9 cellular contexts compared by ENCODE assay signal in the genomic region with DNA sequence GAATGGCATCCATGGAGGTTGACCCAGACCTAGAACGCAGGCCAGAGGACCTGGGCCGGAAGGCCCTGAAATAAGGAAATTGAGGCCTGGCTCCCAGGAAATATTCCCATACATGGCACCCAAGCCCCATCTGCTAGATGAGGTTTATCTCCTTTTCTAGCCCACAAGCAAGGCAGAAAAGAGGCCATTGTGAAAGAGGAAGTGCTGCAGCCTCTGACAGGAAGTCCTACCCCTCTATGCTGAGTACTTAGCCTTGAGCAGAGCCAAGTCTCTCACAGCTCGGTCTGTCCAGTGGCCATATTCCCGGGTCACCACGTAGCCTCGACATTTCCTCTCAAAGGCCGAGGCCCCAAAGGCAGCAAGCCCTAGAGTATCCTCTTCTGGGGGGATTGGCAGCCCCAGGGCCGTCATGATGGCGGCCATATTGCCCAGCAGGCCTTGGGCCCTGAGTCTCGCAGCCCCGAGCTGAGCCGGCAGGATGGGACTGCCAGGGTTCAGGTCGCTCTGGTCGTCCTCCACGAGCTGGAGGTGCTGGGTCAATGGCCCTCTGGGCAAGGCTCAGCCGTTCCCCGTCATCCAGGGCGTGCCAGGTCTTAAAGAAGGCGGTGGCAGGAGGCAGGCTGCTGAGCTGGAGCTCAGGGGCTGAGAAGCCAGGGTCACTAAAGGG. TPM values are rescaled to one million over a fixed set of nuclear protein-coding genes. Genes with fewer than 3 reads are reported as not detected.
DNase-seq lines count a peak whose midpoint lies in the region; ATAC-seq and TF ChIP-seq lines count a peak whose summit lies in the region.
"Had no signal": no experiment of that assay in that cellular context is flagged by ENCODE, and none has a peak within 500 bp of the region (broad histone marks: within the 10 kb centered on the region; RNA-seq: fewer than 3 reads in every experiment).

No MANE protein-coding gene starts in this region.

- H3K4me3 ChIP-seq in heart right ventricle (peak overlapping the region in 2 of 10 donors; percentile 1 to 2), mesenchymal stem cell (ENCODE audit: insufficient read depth in 1 of 2, low read depth in 1 of 2, low read length in 2 of 2) (no peak overlapping the region), SJCRH30 (no peak overlapping the region), endodermal cell (ENCODE audit: low read length) (no peak overlapping the region)

- H2AFZ ChIP-seq in mesenchymal stem cell (ENCODE audit: low read depth, low read length): no peak overlapping the region

- peaks cover 5% of the 10 kb centered on the region for H3K79me1 ChIP-seq in mesenchymal stem cell (replicated peaks; ENCODE audit: low read length, poor library complexity, severe bottlenecking)

- H3K4me1 ChIP-seq in heart right ventricle (peaks cover 0 to 43% (median 31%) of the 10 kb centered on the region in 9 donors), mesenchymal stem cell (ENCODE audit: control insufficient read depth, insufficient read depth, low read depth, low read length) (peaks cover 3% of the 10 kb centered on the region), SJCRH30 (peaks cover 2% of the 10 kb centered on the region; the same call in 1 of the 2 replicates), endodermal cell (ENCODE audit: control insufficient read depth, insufficient read depth, low read length) (no peaks in the 10 kb centered on the region)
- H3K4me1 ChIP-seq: BE2C had no signal

- H3K27me3 ChIP-seq in heart right ventricle (no peaks in the 10 kb centered on the region), mesenchymal stem cell (ENCODE audit: control insufficient read depth in 1 of 2, insufficient read depth in 1 of 2, low read length in 2 of 2) (no peaks in the 10 kb centered on the region), SJCRH30 (no peaks in the 10 kb centered on the region), endodermal cell (ENCODE audit: control insufficient read depth, insufficient read depth, low read length, poor library complexity, severe bottlenecking) (no peaks in the 10 kb centered on the region)
- H3K27me3 ChIP-seq: BE2C had no signal

- H2BK15ac ChIP-seq in mesenchymal stem cell (ENCODE audit: low read depth, poor library complexity, severe bottlenecking): no peak overlapping the region

- ATAC-seq in heart right ventricle: no peak
- ATAC-seq in left ventricle myocardium superior: no peak

- peak overlapping the region; percentile 32 to 40 for H3K4ac ChIP-seq in mesenchymal stem cell (ENCODE audit: low read depth in 1 of 2, low read length in 2 of 2)

- H2AK5ac ChIP-seq in mesenchymal stem cell (ENCODE audit: low read length, severe bottlenecking): no peak overlapping the region

- peaks cover 37% of the 10 kb centered on the region for H3K4me1 Mint-ChIP-seq in activated T-helper 1 cell treated with anti-CD3 and anti-CD28 coated beads, Interleukin-12 subunit alpha, Interleukin-12 subunit beta, Interleukin-2, Interleukin-4 antibody, amounts not matched to agents 30 ng/mL and 10 ng/mL and 1 ng/mL, durations not matched to agents 14 hours and 24 hours and 36 hours (ENCODE audit: low read depth)
- H3K4me1 Mint-ChIP-seq in progenitor cell of endocrine pancreas (ENCODE audit: low read depth): no peaks in the 10 kb centered on the region
- peaks cover 4% of the 10 kb centered on the region for H3K4me1 Mint-ChIP-seq in endodermal cell

- intact Hi-C loops in heart right ventricle (cut with DNase I): loop anchor here in 7 of 10 donors (5.0 to 10.0 kb wide), 3 partner anchors 57 to 62 kb away; no protein-coding TSS in a partner anchor
- intact Hi-C loops in left ventricle myocardium superior (cut with micrococcal nuclease): no loop called here
- intact Hi-C loops in activated T-helper 1 cell treated with anti-CD3 and anti-CD28 coated beads, Interleukin-12 subunit alpha, Interleukin-12 subunit beta, Interleukin-2, Interleukin-4 antibody, amounts not matched to agents 30 ng/mL and 10 ng/mL and 1 ng/mL, durations not matched to agents 14 hours and 24 hours and 36 hours (cut with micrococcal nuclease): no loop called here

- H2BK12ac ChIP-seq in mesenchymal stem cell (ENCODE audit: low read length in 2 of 2): peak overlapping the region; percentile 15 to 28

- DNase-seq in heart right ventricle: no peak
- no peak for DNase-seq in left ventricle myocardium superior
- no peak for DNase-seq in activated T-helper 1 cell treated with anti-CD3 and anti-CD28 coated beads, Interleukin-12 subunit alpha, Interleukin-12 subunit beta, Interleukin-2, Interleukin-4 antibody, amounts not matched to agents 30 ng/mL and 10 ng/mL and 1 ng/mL, durations not matched to agents 14 hours and 24 hours and 36 hours (ENCODE audit: low spot score)
- DNase-seq in mesenchymal stem cell: no peak
- DNase-seq in progenitor cell of endocrine pancreas (ENCODE audit: low spot score, unreplicated experiment): no peak
- no peak for DNase-seq in SJCRH30
- no peak for DNase-seq in endodermal cell
- no peak for DNase-seq in GM10266 (ENCODE audit: extremely low spot score)
- DNase-seq: BE2C had no signal

- no peaks in the 10 kb centered on the region for H3K36me3 Mint-ChIP-seq in activated T-helper 1 cell treated with anti-CD3 and anti-CD28 coated beads, Interleukin-12 subunit alpha, Interleukin-12 subunit beta, Interleukin-2, Interleukin-4 antibody, amounts not matched to agents 30 ng/mL and 10 ng/mL and 1 ng/mL, durations not matched to agents 14 hours and 24 hours and 36 hours (ENCODE audit: low read depth)
- H3K36me3 Mint-ChIP-seq in progenitor cell of endocrine pancreas (ENCODE audit: insufficient read depth) (no peaks in the 10 kb centered on the region), endodermal cell (ENCODE audit: low read depth) (no peaks in the 10 kb centered on the region)

- H3K9ac ChIP-seq in mesenchymal stem cell (ENCODE audit: low read length) (no peak overlapping the region), endodermal cell (ENCODE audit: extremely low read depth, low read length, poor library complexity, severe bottlenecking) (no peak overlapping the region)

- H3K9me3 Mint-ChIP-seq in activated T-helper 1 cell treated with anti-CD3 and anti-CD28 coated beads, Interleukin-12 subunit alpha, Interleukin-12 subunit beta, Interleukin-2, Interleukin-4 antibody, amounts not matched to agents 30 ng/mL and 10 ng/mL and 1 ng/mL, durations not matched to agents 14 hours and 24 hours and 36 hours: peaks cover 4% of the 10 kb centered on the region
- H3K9me3 Mint-ChIP-seq in progenitor cell of endocrine pancreas (ENCODE audit: low read depth) (no peaks in the 10 kb centered on the region), endodermal cell (no peaks in the 10 kb centered on the region)

- H2BK120ac ChIP-seq in mesenchymal stem cell (ENCODE audit: low read depth, low read length): no peak overlapping the region

- H3K18ac ChIP-seq in mesenchymal stem cell (ENCODE audit: low read depth in 1 of 2, low read length in 2 of 2): peak overlapping the region in 1 of 2 experiments; percentile 27

- no peak overlapping the region for H2BK5ac ChIP-seq in mesenchymal stem cell (ENCODE audit: low read depth, low read length, poor library complexity, severe bottlenecking)

- no peak overlapping the region for H3K14ac ChIP-seq in mesenchymal stem cell (ENCODE audit: low read length in 2 of 2)

- peak overlapping the region; percentile 25 for H4K91ac ChIP-seq in mesenchymal stem cell (ENCODE audit: low read length)

- peak overlapping the region; percentile 92 for H3K27ac Mint-ChIP-seq in activated T-helper 1 cell treated with anti-CD3 and anti-CD28 coated beads, Interleukin-12 subunit alpha, Interleukin-12 subunit beta, Interleukin-2, Interleukin-4 antibody, amounts not matched to agents 30 ng/mL and 10 ng/mL and 1 ng/mL, durations not matched to agents 14 hours and 24 hours and 36 hours
- no peak overlapping the region for H3K27ac Mint-ChIP-seq in progenitor cell of endocrine pancreas
- no peak overlapping the region for H3K27ac Mint-ChIP-seq in endodermal cell

- H3K4me2 ChIP-seq in mesenchymal stem cell (ENCODE audit: low read length, poor library complexity, severe bottlenecking): no peak overlapping the region

- peak overlapping the region; percentile 92 for H4K8ac ChIP-seq in mesenchymal stem cell (ENCODE audit: low read length)

- H3K9me3 ChIP-seq in heart right ventricle (no peaks in the 10 kb centered on the region), mesenchymal stem cell (ENCODE audit: control insufficient read depth, low read length) (no peaks in the 10 kb centered on the region), SJCRH30 (replicated peaks) (no peaks in the 10 kb centered on the region), endodermal cell (ENCODE audit: control insufficient read depth, low read length) (no peaks in the 10 kb centered on the region)
- H3K9me3 ChIP-seq: BE2C had no signal

- H3K27me3 Mint-ChIP-seq in activated T-helper 1 cell treated with anti-CD3 and anti-CD28 coated beads, Interleukin-12 subunit alpha, Interleukin-12 subunit beta, Interleukin-2, Interleukin-4 antibody, amounts not matched to agents 30 ng/mL and 10 ng/mL and 1 ng/mL, durations not matched to agents 14 hours and 24 hours and 36 hours (ENCODE audit: insufficient read depth): no peaks in the 10 kb centered on the region
- no peaks in the 10 kb centered on the region for H3K27me3 Mint-ChIP-seq in progenitor cell of endocrine pancreas
- H3K27me3 Mint-ChIP-seq in endodermal cell (ENCODE audit: insufficient read depth): peaks cover 9% of the 10 kb centered on the region

- H3K27ac ChIP-seq in heart right ventricle (peak overlapping the region; percentile 2 to 96 (median 94)), mesenchymal stem cell (ENCODE audit: low read length, poor library complexity, severe bottlenecking) (no peak overlapping the region), SJCRH30 (no peak overlapping the region), endodermal cell (ENCODE audit: low read depth, low read length) (no peak overlapping the region)

- H3K36me3 ChIP-seq in heart right ventricle (no peaks in the 10 kb centered on the region), mesenchymal stem cell (ENCODE audit: control insufficient read depth in 1 of 2, insufficient read depth in 2 of 2, low read depth in 1 of 2, low read length in 2 of 2) (peaks cover 3 to 6% of the 10 kb centered on the region in 2 experiments), SJCRH30 (no peaks in the 10 kb centered on the region), endodermal cell (ENCODE audit: control insufficient read depth, insufficient read depth, low read length) (no peaks in the 10 kb centered on the region)
- H3K36me3 ChIP-seq: BE2C had no signal

- 85 to 86% methylated on average over 19 of the region's 19 CpGs for WGBS in heart right ventricle, 2 donors
- 96% methylated on average over 19 of the region's 19 CpGs for WGBS in mesenchymal stem cell
- WGBS in endodermal cell (ENCODE audit: insufficient coverage in 1 of 2, insufficient read length in 1 of 2), 2 experiments: 91 to 98% methylated on average over 17 to 19 of the region's 19 CpGs

- no peak for TF ChIP-seq CTCF in heart right ventricle (IDR thresholded peaks at IDR 0.05)
- TF ChIP-seq CTCF in progenitor cell of endocrine pancreas (IDR thresholded peaks at IDR 0.05; ENCODE audit: unreplicated experiment): no peak
- TF ChIP-seq CTCF in endodermal cell (conservative IDR thresholded peaks at IDR 0.05): no peak
- no peak for TF ChIP-seq CTCF in GM10266 (IDR thresholded peaks at IDR 0.05; ENCODE audit: control insufficient read depth, insufficient read depth, low read depth, missing control alignments)

- no peak overlapping the region for H3K4me3 Mint-ChIP-seq in activated T-helper 1 cell treated with anti-CD3 and anti-CD28 coated beads, Interleukin-12 subunit alpha, Interleukin-12 subunit beta, Interleukin-2, Interleukin-4 antibody, amounts not matched to agents 30 ng/mL and 10 ng/mL and 1 ng/mL, durations not matched to agents 14 hours and 24 hours and 36 hours
- H3K4me3 Mint-ChIP-seq in progenitor cell of endocrine pancreas (ENCODE audit: low read depth) (no peak overlapping the region), endodermal cell (no peak overlapping the region)

- no peak overlapping the region for H3K23ac ChIP-seq in mesenchymal stem cell (ENCODE audit: low read length in 2 of 2)

RNA-seq across cellular contexts. Expression of a gene that starts 7.8 kb away (rescaled TPM):
- 10 to 100 TPM in 9 of 10 donors, 1 to 10 TPM in 1; 8.6 to 28.2 (median 19.9) TPM for total RNA-seq in heart right ventricle
- 10 to 100 TPM in 1 of 2 donors, 1 to 10 TPM in 1; 6.5 to 10.4 TPM for polyA plus RNA-seq in heart right ventricle
- 7.5 TPM for total RNA-seq in left ventricle myocardium superior
- 0.23 and 0.29 TPM in 2 replicates for total RNA-seq in activated T-helper 1 cell treated with anti-CD3 and anti-CD28 coated beads, Interleukin-12 subunit alpha, Interleukin-12 subunit beta, Interleukin-2, Interleukin-4 antibody, amounts not matched to agents 30 ng/mL and 10 ng/mL and 1 ng/mL, durations not matched to agents 14 hours and 24 hours and 36 hours
- 6.7 TPM for polyA plus RNA-seq in mesenchymal stem cell (2013, experiment 1 of 2)
- 7.0 TPM for polyA plus RNA-seq in mesenchymal stem cell (2013, experiment 2 of 2)
- 4.5 and 5.1 TPM in 2 replicates for total RNA-seq in progenitor cell of endocrine pancreas
- 1.3 and 1.4 TPM in 2 replicates for total RNA-seq in SJCRH30 (2014; rRNA removed; shearing (Covaris generic))
- 1 to 10 TPM; 3.1 to 3.3 TPM for total RNA-seq in endodermal cell
- polyA plus RNA-seq in endodermal cell (2013, experiment 1 of 2): 3.8 TPM
- 2.8 TPM for polyA plus RNA-seq in endodermal cell (2013, experiment 2 of 2)

RNA-seq across cellular contexts. Expression of a gene that starts 10.4 kb away (rescaled TPM):
- total RNA-seq in heart right ventricle (10 to 100 TPM; 24.2 to 31.3 (median 27.0) TPM), left ventricle myocardium superior (29.6 TPM), progenitor cell of endocrine pancreas (33.2 and 34.2 TPM in 2 replicates), endodermal cell (10 to 100 TPM; 64.7 to 67.6 TPM)
- 10 to 100 TPM; 30.5 to 68.8 TPM for polyA plus RNA-seq in heart right ventricle
- total RNA-seq in activated T-helper 1 cell treated with anti-CD3 and anti-CD28 coated beads, Interleukin-12 subunit alpha, Interleukin-12 subunit beta, Interleukin-2, Interleukin-4 antibody, amounts not matched to agents 30 ng/mL and 10 ng/mL and 1 ng/mL, durations not matched to agents 14 hours and 24 hours and 36 hours: 23.1 and 25.3 TPM in 2 replicates
- 34.4 TPM for polyA plus RNA-seq in mesenchymal stem cell (2013, experiment 1 of 2)
- 34.2 TPM for polyA plus RNA-seq in mesenchymal stem cell (2013, experiment 2 of 2)
- 28.1 and 30.3 TPM in 2 replicates for total RNA-seq in SJCRH30 (2014; rRNA removed; shearing (Covaris generic))
- 39.4 TPM for polyA plus RNA-seq in endodermal cell (2013, experiment 1 of 2)
- 41.9 TPM for polyA plus RNA-seq in endodermal cell (2013, experiment 2 of 2)

RNA-seq across cellular contexts. Expression of a gene that starts 19.1 kb away (rescaled TPM):
- 1 to 10 TPM; 4.1 to 8.7 (median 5.8) TPM for total RNA-seq in heart right ventricle
- polyA plus RNA-seq in heart right ventricle: 10 to 100 TPM in 1 of 2 donors, 1 to 10 TPM in 1; 5.4 to 14.1 TPM
- total RNA-seq in left ventricle myocardium superior: 5.7 TPM
- 32.7 and 33.2 TPM in 2 replicates for total RNA-seq in activated T-helper 1 cell treated with anti-CD3 and anti-CD28 coated beads, Interleukin-12 subunit alpha, Interleukin-12 subunit beta, Interleukin-2, Interleukin-4 antibody, amounts not matched to agents 30 ng/mL and 10 ng/mL and 1 ng/mL, durations not matched to agents 14 hours and 24 hours and 36 hours
- polyA plus RNA-seq in mesenchymal stem cell (2013, experiment 1 of 2): 21.4 TPM
- polyA plus RNA-seq in mesenchymal stem cell (2013, experiment 2 of 2): 20.2 TPM
- 65.6 and 66.8 TPM in 2 replicates for total RNA-seq in progenitor cell of endocrine pancreas
- 14.2 and 14.4 TPM in 2 replicates for total RNA-seq in SJCRH30 (2014; rRNA removed; shearing (Covaris generic))
- 10 to 100 TPM; 74.0 to 84.3 TPM for total RNA-seq in endodermal cell
- 49.4 TPM for polyA plus RNA-seq in endodermal cell (2013, experiment 1 of 2)
- polyA plus RNA-seq in endodermal cell (2013, experiment 2 of 2): 46.5 TPM

RNA-seq across cellular contexts. Expression of a gene that starts 44.6 kb away (rescaled TPM):
- total RNA-seq in heart right ventricle: 10 to 100 TPM in 8 of 10 donors, 1 to 10 TPM in 2; 7.8 to 19.8 (median 11.4) TPM
- polyA plus RNA-seq in heart right ventricle: 10 to 100 TPM; 10.1 to 15.4 TPM
- total RNA-seq in left ventricle myocardium superior: 10.8 TPM
- 11.1 and 11.5 TPM in 2 replicates for total RNA-seq in activated T-helper 1 cell treated with anti-CD3 and anti-CD28 coated beads, Interleukin-12 subunit alpha, Interleukin-12 subunit beta, Interleukin-2, Interleukin-4 antibody, amounts not matched to agents 30 ng/mL and 10 ng/mL and 1 ng/mL, durations not matched to agents 14 hours and 24 hours and 36 hours
- 63.4 TPM for polyA plus RNA-seq in mesenchymal stem cell (2013, experiment 1 of 2)
- 64.8 TPM for polyA plus RNA-seq in mesenchymal stem cell (2013, experiment 2 of 2)
- total RNA-seq in progenitor cell of endocrine pancreas: 19.1 and 19.5 TPM in 2 replicates
- total RNA-seq in SJCRH30 (2014; rRNA removed; shearing (Covaris generic)): 4.0 and 7.0 TPM in 2 replicates
- total RNA-seq in endodermal cell: 10 to 100 TPM; 16.9 to 17.7 TPM
- 9.2 TPM for polyA plus RNA-seq in endodermal cell (2013, experiment 1 of 2)
- polyA plus RNA-seq in endodermal cell (2013, experiment 2 of 2): 10.4 TPM

RNA-seq across cellular contexts. Expression of a gene that starts 53.3 kb away (rescaled TPM):
- total RNA-seq in heart right ventricle (10 to 100 TPM in 2 of 10 donors, 1 to 10 TPM in 8; 7.5 to 11.4 (median 9.2) TPM), left ventricle myocardium superior (11.0 TPM), progenitor cell of endocrine pancreas (25.4 and 27.7 TPM in 2 replicates), endodermal cell (10 to 100 TPM; 23.8 to 25.0 TPM)
- 10 to 100 TPM in 1 of 2 donors, 1 to 10 TPM in 1; 5.8 to 11.2 TPM for polyA plus RNA-seq in heart right ventricle
- total RNA-seq in activated T-helper 1 cell treated with anti-CD3 and anti-CD28 coated beads, Interleukin-12 subunit alpha, Interleukin-12 subunit beta, Interleukin-2, Interleukin-4 antibody, amounts not matched to agents 30 ng/mL and 10 ng/mL and 1 ng/mL, durations not matched to agents 14 hours and 24 hours and 36 hours: 34.0 and 38.8 TPM in 2 replicates
- polyA plus RNA-seq in mesenchymal stem cell (2013, experiment 1 of 2): 11.7 TPM
- polyA plus RNA-seq in mesenchymal stem cell (2013, experiment 2 of 2): 10.9 TPM
- total RNA-seq in SJCRH30 (2014; rRNA removed; shearing (Covaris generic)): 8.9 TPM in 2 replicates
- polyA plus RNA-seq in endodermal cell (2013, experiment 1 of 2): 21.0 TPM
- 18.2 TPM for polyA plus RNA-seq in endodermal cell (2013, experiment 2 of 2)

Comparison
In these comparisons a context has a peak if more than half of its experiments do, and no peak if none do; other contexts are left out.
1. intact Hi-C loops: an anchor here in heart right ventricle (5.0 to 10.0 kb wide); none called in left ventricle myocardium superior and activated T-helper 1 cell treated with anti-CD3 and anti-CD28 coated beads, Interleukin-12 subunit alpha, Interleukin-12 subunit beta, Interleukin-2, Interleukin-4 antibody, amounts not matched to agents 30 ng/mL and 10 ng/mL and 1 ng/mL, durations not matched to agents 14 hours and 24 hours and 36 hours.
2. H3K27ac ChIP-seq: peak in heart right ventricle (10 of 10); none in mesenchymal stem cell (single experiment), SJCRH30 (single experiment) and endodermal cell (single experiment).